In genomic region chr12:32903318-32903717, GRCh38 we compare ENCODE assay signal across 1 cellular context.
TF ChIP-seq lines count a peak whose summit lies in the region.

No MANE protein-coding gene starts in this region.

TF ChIP-seq in IMR-90, 13 proteins besides CTCF, POLR2A, EP300 and RAD21:
- TF ChIP-seq CHD1 (IDR thresholded peaks at IDR 0.05; ENCODE audit: low read depth, low read length) (no peak), MAFK (IDR thresholded peaks at IDR 0.05; ENCODE audit: low read depth, low read length) (peak; percentile 44; the same call in 1 of the 2 replicates)
